In the genomic region with DNA sequence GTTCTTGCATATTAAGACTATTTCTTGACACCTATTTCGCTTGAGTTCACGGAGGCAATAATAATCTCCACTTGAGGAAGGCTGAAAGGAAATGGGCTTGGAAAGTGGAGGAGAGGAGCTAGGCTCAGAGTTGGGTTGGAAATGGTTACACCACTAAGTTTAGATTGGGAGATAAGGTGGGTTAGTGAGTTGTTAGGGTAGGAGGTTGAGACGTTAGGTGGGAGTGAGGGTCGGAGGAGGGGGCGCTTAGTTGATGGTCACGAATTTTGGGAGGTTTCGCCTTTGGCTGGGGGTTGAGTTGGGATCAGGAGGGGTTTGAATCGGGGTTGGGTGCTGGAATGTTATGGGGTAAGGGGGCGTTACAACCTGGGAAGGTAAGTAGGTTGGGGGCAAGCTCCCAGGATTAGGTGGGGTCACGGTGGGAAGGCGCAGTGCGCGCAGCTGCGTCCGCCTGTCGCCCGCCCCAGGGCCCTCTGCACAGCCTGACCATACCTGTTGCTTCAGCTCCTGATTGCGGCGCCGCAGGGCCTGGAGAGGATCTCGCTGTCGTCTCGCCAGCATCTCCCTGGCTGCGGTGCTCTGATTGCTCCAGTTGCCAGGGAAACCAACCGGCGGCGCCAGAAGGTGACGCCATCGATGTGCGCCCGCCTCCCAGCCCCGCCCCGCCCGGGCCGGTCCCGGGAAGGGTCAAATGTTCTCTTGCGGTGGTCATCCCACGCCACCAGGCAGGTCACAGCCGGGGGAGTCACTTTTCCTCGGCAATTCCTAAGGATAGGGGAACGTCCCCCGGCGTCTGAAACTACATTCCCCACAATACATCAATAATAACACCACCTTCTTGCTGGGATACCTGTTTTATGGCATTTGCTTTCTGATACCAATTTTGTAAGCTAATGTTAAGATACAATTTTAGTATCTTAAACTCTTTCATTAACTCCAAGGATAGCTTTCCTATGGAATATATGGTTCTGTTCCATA, we compare ENCODE assay signal across 8 cellular contexts. TPM values are rescaled to one million over a fixed set of nuclear protein-coding genes. Genes with fewer than 3 reads are reported as not detected.
DNase-seq lines count a peak whose midpoint lies in the region; ATAC-seq and TF ChIP-seq lines count a peak whose summit lies in the region.

A gene (minus strand): TSS at position 606 of the 978 bp plus-strand sequence. CDS start 45 bp downstream, at position 561.

- CTCF ChIA-PET in OCI-LY7 (lab: Charles Lee; ENCODE audit: unreplicated experiment) = no interaction called here

- POLR2A ChIA-PET in OCI-LY7 (lab: Charles Lee) = interaction anchor here (0.6 kb wide), 1 partner anchor 1488 kb away, joined by 4 read pairs; no protein-coding TSS in a partner anchor

- no peaks in the 10 kb centered on the region for H3K9me2 ChIP-seq in OCI-LY7 (ENCODE audit: insufficient read depth, low read length)

- 5% methylated on average over 43 of the region's 43 CpGs for WGBS in HUES64

- H2AFZ ChIP-seq in OCI-LY7 (ENCODE audit: low read length) = peak within 1 kb of the TSS; percentile 100

- intact Hi-C loops in OCI-LY7 (cut with micrococcal nuclease; ENCODE audit: unreplicated experiment) = no loop called here

- no peaks in the 10 kb centered on the region for H3K4me1 ChIP-seq in HUES64 (ENCODE audit: insufficient read depth, low read length)
- H3K4me1 ChIP-seq in OCI-LY7 (ENCODE audit: insufficient read depth, low read length, poor library complexity, severe bottlenecking) = peaks cover 6% of the 10 kb centered on the region
- no peaks in the 10 kb centered on the region for H3K4me1 ChIP-seq in muscle layer of colon (ENCODE audit: insufficient read depth, low read length)

- TF ChIP-seq POLR2A in erythroblast (IDR thresholded peaks at IDR 0.05; ENCODE audit: low read length) = peak; percentile 74

- DNase-seq in DMS153 treated with DMSO at 0.1 percent for 48 hours (lab: John Stamatoyannopoulos, UW; ENCODE audit: unreplicated experiment) (peak; percentile 70), OCI-LY7 (ENCODE audit: low spot score) (peak; percentile 83), erythroblast (lab: John Stamatoyannopoulos, UW) (peak; percentile 89 to 92)
- DNase-seq in activated T-cell treated with anti-CD3 and anti-CD28 coated beads, Interleukin-2, amount 50 U/mL, for 1 hour = peak; percentile 89
- DNase-seq in stimulated activated CD8-positive, alpha-beta memory T cell treated with anti-CD3 and anti-CD28 coated beads, Interleukin-4, amount 100 ng/mL, for 48 hours = peak; percentile 93

- H3K27ac ChIP-seq in HUES64 (ENCODE audit: low read depth, low read length) (no peak within 1 kb of the TSS), OCI-LY7 (ENCODE audit: low read depth, low read length, poor library complexity, severe bottlenecking) (no peak within 1 kb of the TSS), muscle layer of colon (ENCODE audit: low read depth, low read length) (peak within 1 kb of the TSS; percentile 73)

- no peaks in the 10 kb centered on the region for H3K9me3 ChIP-seq in HUES64 (ENCODE audit: insufficient read depth, low read depth, low read length)
- no peaks in the 10 kb centered on the region for H3K9me3 ChIP-seq in OCI-LY7 (ENCODE audit: low read length)
- no peaks in the 10 kb centered on the region for H3K9me3 ChIP-seq in muscle layer of colon (ENCODE audit: low read length)

- H3K79me2 ChIP-seq in OCI-LY7 (ENCODE audit: insufficient read depth, low read depth, low read length) = no peaks in the 10 kb centered on the region

- ATAC-seq in GM21528 (IDR thresholded peaks at IDR 0.05; ENCODE audit: low FRiP score, unreplicated experiment) = peak; percentile 94

- H3K4me2 ChIP-seq in OCI-LY7 (ENCODE audit: low read length) = peak within 1 kb of the TSS; percentile 77

- 0 out of 2 replicates have a peak, but pooled peaks cover 3% of the 10 kb centered on the region for H3K36me3 ChIP-seq in HUES64 (ENCODE audit: insufficient read depth, low read length)
- H3K36me3 ChIP-seq in OCI-LY7 (ENCODE audit: insufficient read depth, low read length) = no peaks in the 10 kb centered on the region
- no peaks in the 10 kb centered on the region for H3K36me3 ChIP-seq in muscle layer of colon (ENCODE audit: insufficient read depth, low read length)

- H3K9ac ChIP-seq in HUES64 (ENCODE audit: low read depth, low read length) = peak within 1 kb of the TSS; percentile 54
- peak within 1 kb of the TSS; percentile 77 for H3K9ac ChIP-seq in muscle layer of colon (ENCODE audit: low read length)

- H3K4me3 ChIP-seq in HUES64 (ENCODE audit: low read length) = peak within 1 kb of the TSS; percentile 80
- peak within 1 kb of the TSS; percentile 76 for H3K4me3 ChIP-seq in OCI-LY7 (ENCODE audit: low read depth, low read length, poor library complexity, severe bottlenecking)
- peak within 1 kb of the TSS; percentile 55 to 94 for H3K4me3 ChIP-seq in muscle layer of colon (ENCODE audit: low read depth in 1 of 2, low read length in 2 of 2)

- no peaks in the 10 kb centered on the region for H4K20me1 ChIP-seq in OCI-LY7 (ENCODE audit: insufficient read depth, low read length)

- BruUV-seq in OCI-LY7 (replicated peaks; lab: Mats Ljungman, UMichigan) = no TSS peak

- TF ChIP-seq CTCF in OCI-LY7 (conservative IDR thresholded peaks at IDR 0.05; ENCODE audit: low read length) = no peak

- no peaks in the 10 kb centered on the region for H3K27me3 ChIP-seq in HUES64 (ENCODE audit: insufficient read depth, low read length)
- H3K27me3 ChIP-seq in muscle layer of colon (ENCODE audit: control insufficient read depth in 1 of 2, insufficient read depth in 2 of 2, low read length in 2 of 2) = no peaks in the 10 kb centered on the region

RNA-seq across cellular contexts. Expression of the gene that starts here (rescaled TPM):
- polyA plus RNA-seq in HUES64 (2013, experiment 1 of 2) = 3.8 TPM
- polyA plus RNA-seq in HUES64 (2013, experiment 2 of 2) = 4.8 TPM
- total RNA-seq in OCI-LY7 (2014; rRNA removed; shearing (Covaris generic)) = 0.85 and 1.6 TPM in 2 replicates
- total RNA-seq in OCI-LY7 (2022) = 1.2 and 2.0 TPM in 2 replicates
